ENCODE assay signal across 17 cellular contexts in genomic region chr7:74267756-74268565, GRCh38. TPM values are rescaled to one million over a fixed set of nuclear protein-coding genes. Genes with fewer than 3 reads are reported as not detected.
DNase-seq lines count a peak whose midpoint lies in the region; FAIRE-seq and TF ChIP-seq lines count a peak whose summit lies in the region.
"Had no signal": no experiment of that assay in that cellular context is flagged by ENCODE, and none has a peak within 500 bp of the region (broad histone marks: within the 10 kb centered on the region; RNA-seq: fewer than 3 reads in every experiment).

No MANE protein-coding gene starts in this region.

- DNase-seq in GM12865 (ENCODE audit: low read depth) (peak; percentile 63), amniotic epithelial cell (ENCODE audit: low read depth) (peak; percentile 62), NCI-H82 (lab: John Stamatoyannopoulos, UW) (no peak), HTR-8/SVneo (ENCODE audit: insufficient read length, low spot score) (no peak), ACHN (no peak)
- DNase-seq: activated CD4-positive, alpha-beta T cell treated with anti-CD3 and anti-CD28 coated beads, Interleukin-2, amount 10 ng/mL, durations not matched to agents 7 days and 5 days; aorta; DMS79; effector CD4-positive, alpha-beta T cell; NCI-H1930; stimulated activated CD4-positive, alpha-beta T cell treated with anti-CD3 and anti-CD28 coated beads, Interleukin-4, amount 100 ng/mL, for 24 hours; SW 1271 had no signal

- peaks cover 43% of the 10 kb centered on the region for H3K4me1 ChIP-seq in mesodermal cell (ENCODE audit: control insufficient read depth, insufficient read depth, low read length, poor library complexity, severe bottlenecking)

- no peak overlapping the region for H3K4me3 ChIP-seq in GM12865 (ENCODE audit: low read depth, low read length)
- H3K4me3 ChIP-seq in mesodermal cell (ENCODE audit: extremely low read depth, insufficient read depth, low read length, poor library complexity, severe bottlenecking), result no peak overlapping the region
- H3K4me3 ChIP-seq: smooth muscle cell had no signal

- no peak for TF ChIP-seq CTCF in GM12865 (IDR thresholded peaks at IDR 0.05; ENCODE audit: insufficient read depth, low read depth, low read length, missing control alignments)

- in situ Hi-C loops in ACHN (cut with HindIII; ENCODE audit: low pct_ligation_motif_present, low pct_unique_long_range_greater_than_20kb, low sequenced_read_pairs), result no loop called here

- no peaks in the 10 kb centered on the region for H3K36me3 ChIP-seq in mesodermal cell (ENCODE audit: control insufficient read depth, insufficient read depth, low read length)

- WGBS in mesodermal cell (ENCODE audit: insufficient coverage in 2 of 2), 2 experiments, result 87 to 92% methylated on average over 7 to 10 of the region's 13 CpGs

- H3K9me3 ChIP-seq in mesodermal cell (ENCODE audit: control insufficient read depth, low read length), result no peaks in the 10 kb centered on the region

- no peak for FAIRE-seq in HTR-8/SVneo (lab: Jason Lieb, UNC)
- FAIRE-seq: H54, islet of Langerhans, TTC549 had no signal

- H3K27ac ChIP-seq in mesodermal cell (ENCODE audit: low read depth, low read length, severe bottlenecking), result peak overlapping the region; percentile 10

RNA-seq across cellular contexts. Expression of gene RFC2, which starts 13.8 kb away (rescaled TPM):
- polyA plus RNA-seq in mesodermal cell (2013, experiment 1 of 2), result 39.2 TPM
- 36.9 TPM for polyA plus RNA-seq in mesodermal cell (2013, experiment 2 of 2)

RNA-seq across cellular contexts. Expression of gene CLIP2, which starts 21.2 kb away (rescaled TPM):
- 57.7 TPM for polyA plus RNA-seq in mesodermal cell (2013, experiment 1 of 2)
- polyA plus RNA-seq in mesodermal cell (2013, experiment 2 of 2), result 45.1 TPM

RNA-seq across cellular contexts. Expression of gene LAT2, which starts 58.2 kb away (rescaled TPM):
- 0.37 TPM for polyA plus RNA-seq in mesodermal cell (2013, experiment 1 of 2)
- polyA plus RNA-seq in mesodermal cell (2013, experiment 2 of 2), result 0.15 TPM
- polyA plus RNA-seq: smooth muscle cell had no signal

Comparison
In these comparisons a context has a peak if more than half of its experiments do, and no peak if none do; other contexts are left out.
1. DNase-seq: peak in GM12865 (single experiment) and amniotic epithelial cell (single experiment); none in NCI-H82 (single experiment), HTR-8/SVneo (single experiment) and ACHN (single experiment).